Comparison of ENCODE assay signal across 22 cellular contexts in the genomic region with DNA sequence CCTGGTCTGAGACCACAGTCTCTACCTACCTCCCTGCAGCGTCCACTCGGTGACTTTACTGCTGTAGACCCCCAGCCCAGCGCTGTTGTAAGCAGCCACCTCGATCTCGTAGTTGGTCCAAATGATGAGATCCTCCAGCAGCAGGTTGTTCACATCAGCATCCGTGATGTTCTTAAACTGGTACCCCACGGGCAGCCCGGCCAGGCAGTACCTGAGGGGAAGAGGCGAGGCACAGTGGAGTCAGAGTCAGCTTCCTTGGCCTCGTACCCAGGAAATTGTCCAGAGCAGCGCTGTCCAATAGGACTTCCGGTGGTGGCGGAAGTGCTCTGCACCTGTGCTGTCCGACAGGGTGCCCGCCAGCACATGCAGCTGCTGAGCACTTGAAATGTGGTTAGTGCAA.
A peak's percentile ranks its signal among the peaks of the same experiment; 100 is the strongest.
DNase-seq lines count a peak whose midpoint lies in the region; ATAC-seq, FAIRE-seq and TF ChIP-seq lines count a peak whose summit lies in the region.
"Had no signal": no experiment of that assay in that cellular context is flagged by ENCODE, and none has a peak within 500 bp of the region (broad histone marks: within the 10 kb centered on the region; RNA-seq: fewer than 3 reads in every experiment).

No MANE protein-coding gene starts in this region.

- H3K4me1 ChIP-seq in MM.1S (ENCODE audit: low read length) (no peaks in the 10 kb centered on the region), kidney (ENCODE audit: control insufficient read depth in 1 of 2, insufficient read depth in 1 of 2, low read depth in 1 of 2, low read length in 2 of 2) (peaks cover 5 to 7% of the 10 kb centered on the region in 2 donors), OCI-LY7 (ENCODE audit: insufficient read depth, low read length, poor library complexity, severe bottlenecking) (no peaks in the 10 kb centered on the region), PC-9 (replicated peaks; ENCODE audit: insufficient read depth) (no peaks in the 10 kb centered on the region)
- H3K4me1 ChIP-seq: BLaER1 had no signal

- POLR2A ChIA-PET in OCI-LY7 (lab: Charles Lee) (interaction anchor here (0.6 kb wide), 1 partner anchor 312 kb away, joined by 3 read pairs; no protein-coding TSS in a partner anchor), PC-9 (lab: Charles Lee; ENCODE audit: unreplicated experiment) (no interaction called here)

- H3K4me3 ChIP-seq in MM.1S (ENCODE audit: low read length) (no peak overlapping the region), kidney (ENCODE audit: low read length in 2 of 2) (no peak overlapping the region), OCI-LY7 (ENCODE audit: low read depth, low read length, poor library complexity, severe bottlenecking) (no peak overlapping the region), PC-9 (no peak overlapping the region)
- H3K4me3 ChIP-seq: BLaER1, GM12878, GM23338 had no signal

- H3K79me2 ChIP-seq in MM.1S (ENCODE audit: low read length) = no peaks in the 10 kb centered on the region
- no peaks in the 10 kb centered on the region for H3K79me2 ChIP-seq in OCI-LY7 (ENCODE audit: insufficient read depth, low read depth, low read length)
- H3K79me2 ChIP-seq in PC-9 (ENCODE audit: low read depth) = no peaks in the 10 kb centered on the region

- H3K27me3 ChIP-seq in MM.1S (replicated peaks; ENCODE audit: insufficient read depth, low read length) (peaks cover 4% of the 10 kb centered on the region; the same call in 1 of the 2 replicates), PC-9 (ENCODE audit: insufficient read depth, low read depth) (0 out of 2 replicates have a peak, but pooled peaks cover 12% of the 10 kb centered on the region)
- H3K27me3 ChIP-seq: BLaER1 had no signal

- no peak for TF ChIP-seq CTCF in MM.1S (IDR thresholded peaks at IDR 0.05; ENCODE audit: low read length)
- no peak for TF ChIP-seq CTCF in kidney (IDR thresholded peaks at IDR 0.05; ENCODE audit: borderline replicate concordance, extremely low read depth, insufficient read depth)
- TF ChIP-seq CTCF in OCI-LY7 (conservative IDR thresholded peaks at IDR 0.05; ENCODE audit: low read length) = no peak
- TF ChIP-seq CTCF in PC-9 (conservative IDR thresholded peaks at IDR 0.05) = no peak

- H2AFZ ChIP-seq in MM.1S (ENCODE audit: low read length) (peak overlapping the region; percentile 51), OCI-LY7 (ENCODE audit: low read length) (no peak overlapping the region), PC-9 (no peak overlapping the region)
- H2AFZ ChIP-seq: GM23338 had no signal

- no peaks in the 10 kb centered on the region for H3K9me3 ChIP-seq in MM.1S (replicated peaks; ENCODE audit: insufficient read depth, low read length)
- no peaks in the 10 kb centered on the region for H3K9me3 ChIP-seq in kidney (ENCODE audit: control insufficient read depth in 1 of 2, low read length in 2 of 2)
- no peaks in the 10 kb centered on the region for H3K9me3 ChIP-seq in OCI-LY7 (ENCODE audit: low read length)
- H3K9me3 ChIP-seq in PC-9 (ENCODE audit: insufficient read depth, low read depth) = no peaks in the 10 kb centered on the region
- H3K9me3 ChIP-seq: BLaER1 had no signal

- H4K20me1 ChIP-seq in MM.1S (ENCODE audit: insufficient read depth, low read length) (no peaks in the 10 kb centered on the region), OCI-LY7 (ENCODE audit: insufficient read depth, low read length) (no peaks in the 10 kb centered on the region), PC-9 (ENCODE audit: insufficient read depth) (no peaks in the 10 kb centered on the region)
- H4K20me1 ChIP-seq: BLaER1 had no signal

- H3K9ac ChIP-seq in MM.1S (ENCODE audit: low read length) = no peak overlapping the region
- H3K9ac ChIP-seq in kidney (ENCODE audit: low read length in 2 of 2) = no peak overlapping the region
- H3K9ac ChIP-seq: BLaER1 had no signal

- DNase-seq in left ventricle myocardium superior (peak; percentile 3), left cardiac atrium (no peak), MM.1S (no peak), kidney (peak; percentile 61), posterior vena cava (ENCODE audit: low spot score) (peak; percentile 70), OCI-LY7 (ENCODE audit: low spot score) (no peak), PC-9 (no peak)
- DNase-seq in stimulated activated CD4-positive, alpha-beta T cell treated with anti-CD3 and anti-CD28 coated beads, Interleukin-4, amount 100 ng/mL, for 1 hour = no peak
- DNase-seq: 8988T; Calu3; CD8-positive, alpha-beta T cell; DMS 273 treated with DMSO at 0.1 percent for 48 hours; DMS53; DND-41; EL; H7; IMR-90; KBM-7 had no signal

- BruUV-seq in OCI-LY7 (replicated peaks; lab: Mats Ljungman, UMichigan) (no TSS peak), PC-9 (replicated peaks; lab: Mats Ljungman, UMichigan) (no TSS peak)

- intact Hi-C loops in left ventricle myocardium superior (cut with micrococcal nuclease) = no loop called here
- intact Hi-C loops in left cardiac atrium (cut with DNase I) = no loop called here
- intact Hi-C loops in kidney (cut with DNase I) = no loop called here
- intact Hi-C loops in posterior vena cava (cut with DNase I) = no loop called here
- intact Hi-C loops in OCI-LY7 (cut with micrococcal nuclease; ENCODE audit: unreplicated experiment) = no loop called here
- intact Hi-C loops in PC-9 (cut with micrococcal nuclease; ENCODE audit: unreplicated experiment) = no loop called here

- no peak for ATAC-seq in left ventricle myocardium superior
- ATAC-seq in left cardiac atrium = no peak
- ATAC-seq: CD8-positive, alpha-beta T cell; GM12878; GM23338 had no signal

- CTCF ChIA-PET in OCI-LY7 (lab: Charles Lee; ENCODE audit: unreplicated experiment) = interaction anchor here (0.7 kb wide), 1 partner anchor 321 kb away, joined by 3 read pairs; no protein-coding TSS in a partner anchor
- CTCF ChIA-PET in PC-9 (lab: Charles Lee) = no interaction called here

- no peak for FAIRE-seq in kidney (lab: Jason Lieb, UNC)
- FAIRE-seq: GM12878, GM19239 had no signal

- H3K9me2 ChIP-seq in MM.1S (replicated peaks; ENCODE audit: insufficient read depth, low read length) (no peaks in the 10 kb centered on the region), OCI-LY7 (ENCODE audit: insufficient read depth, low read length) (no peaks in the 10 kb centered on the region), PC-9 (ENCODE audit: insufficient read depth) (no peaks in the 10 kb centered on the region)

- no peak overlapping the region for H3K27ac ChIP-seq in MM.1S (ENCODE audit: low read length)
- no peak overlapping the region for H3K27ac ChIP-seq in kidney (ENCODE audit: low read depth in 2 of 2, low read length in 2 of 2)
- no peak overlapping the region for H3K27ac ChIP-seq in OCI-LY7 (ENCODE audit: low read depth, low read length, poor library complexity, severe bottlenecking)
- no peak overlapping the region for H3K27ac ChIP-seq in PC-9
- H3K27ac ChIP-seq: BLaER1 had no signal

- no peaks in the 10 kb centered on the region for H3K36me3 ChIP-seq in MM.1S (replicated peaks; ENCODE audit: insufficient read depth, low read length)
- no peaks in the 10 kb centered on the region for H3K36me3 ChIP-seq in kidney (ENCODE audit: control insufficient read depth in 1 of 2, insufficient read depth in 2 of 2, low read length in 2 of 2)
- no peaks in the 10 kb centered on the region for H3K36me3 ChIP-seq in OCI-LY7 (ENCODE audit: insufficient read depth, low read length)
- H3K36me3 ChIP-seq in PC-9 (ENCODE audit: low read depth) = no peaks in the 10 kb centered on the region

- no peak overlapping the region for H3K4me2 ChIP-seq in MM.1S (ENCODE audit: low read depth, low read length)
- no peak overlapping the region for H3K4me2 ChIP-seq in OCI-LY7 (ENCODE audit: low read length)
- H3K4me2 ChIP-seq in PC-9 = no peak overlapping the region
- H3K4me2 ChIP-seq: BLaER1, GM23338 had no signal

- H3F3A ChIP-seq in MM.1S (ENCODE audit: insufficient read depth, low read length) (no peaks in the 10 kb centered on the region), PC-9 (ENCODE audit: insufficient read depth, low read depth) (peaks cover 3% of the 10 kb centered on the region; the same call in 1 of the 2 replicates)

Comparison
In these comparisons a context has a peak if more than half of its experiments do, and no peak if none do; other contexts are left out.
1. DNase-seq: peak in left ventricle myocardium superior (single experiment), kidney (single experiment) and posterior vena cava (single experiment); none in left cardiac atrium (single experiment), MM.1S (single experiment), stimulated activated CD4-positive, alpha-beta T cell treated with anti-CD3 and anti-CD28 coated beads, Interleukin-4, amount 100 ng/mL, for 1 hour (single experiment), OCI-LY7 (single experiment) and PC-9 (0 of 2).